ENCODE assay signal across 22 cellular contexts in the genomic region with DNA sequence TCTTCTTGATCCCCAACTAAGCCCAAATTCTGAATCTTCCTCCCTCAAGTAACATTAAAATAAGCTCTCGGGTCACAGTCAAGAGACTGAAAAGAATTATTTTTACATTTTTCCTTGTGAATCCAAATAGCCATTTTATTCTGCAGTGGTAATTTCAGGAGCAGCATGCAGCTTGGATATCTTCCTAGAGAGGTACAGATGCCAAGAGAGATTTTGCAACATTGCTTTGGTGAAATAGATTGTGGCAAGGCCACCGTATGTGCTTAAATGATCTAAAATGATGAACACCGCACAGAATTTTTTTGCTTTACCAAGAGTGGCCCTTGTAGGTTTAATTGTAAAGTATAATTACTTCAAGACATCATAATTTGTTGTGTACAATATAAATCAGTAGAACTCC.
DNase-seq lines count a peak whose midpoint lies in the region; ATAC-seq and TF ChIP-seq lines count a peak whose summit lies in the region.
"Had no signal": no experiment of that assay in that cellular context is flagged by ENCODE, and none has a peak within 500 bp of the region (broad histone marks: within the 10 kb centered on the region; RNA-seq: fewer than 3 reads in every experiment).

No MANE protein-coding gene starts in this region.

- H3K4me1 ChIP-seq in heart right ventricle (peaks cover 8 to 67% (median 47%) of the 10 kb centered on the region in 9 donors), right cardiac atrium (ENCODE audit: control insufficient read depth, insufficient read depth, low read length) (peaks cover 4% of the 10 kb centered on the region), vagina (peaks cover 7% of the 10 kb centered on the region), thyroid gland (peaks cover 6 to 13% of the 10 kb centered on the region in 2 donors)
- H3K4me1 ChIP-seq: ascending aorta, esophagus squamous epithelium, sigmoid colon had no signal

- 58 to 62% methylated on average over 3 of the region's 3 CpGs for whole genome bisulfite sequencing in heart right ventricle, 2 donors
- 75% methylated on average over 3 of the region's 3 CpGs for WGBS in right cardiac atrium
- WGBS in thyroid gland, 2 donors: 70 to 88% methylated on average over 3 of the region's 3 CpGs

- no peak for TF ChIP-seq CTCF in heart right ventricle (IDR thresholded peaks at IDR 0.05)
- TF ChIP-seq CTCF in astrocyte of the cerebellum (IDR thresholded peaks at IDR 0.05; ENCODE audit: low read depth, low read length, missing control alignments): no peak
- no peak for TF ChIP-seq CTCF in vagina (IDR thresholded peaks at IDR 0.05)
- TF ChIP-seq CTCF in thyroid gland (IDR thresholded peaks at IDR 0.05): no peak

- H3K27me3 ChIP-seq in heart right ventricle (no peaks in the 10 kb centered on the region), right cardiac atrium (ENCODE audit: control insufficient read depth, insufficient read depth) (no peaks in the 10 kb centered on the region), vagina (no peaks in the 10 kb centered on the region), thyroid gland (no peaks in the 10 kb centered on the region)
- H3K27me3 ChIP-seq: ascending aorta had no signal

- H3K36me3 ChIP-seq in heart right ventricle: no peaks in the 10 kb centered on the region
- no peaks in the 10 kb centered on the region for H3K36me3 ChIP-seq in vagina
- H3K36me3 ChIP-seq in thyroid gland: no peaks in the 10 kb centered on the region
- H3K36me3 ChIP-seq: ascending aorta, esophagus squamous epithelium, sigmoid colon had no signal

- no peak for ATAC-seq in heart right ventricle
- ATAC-seq in right cardiac atrium: no peak
- peak; percentile 93 for ATAC-seq in left lobe of liver
- ATAC-seq: activated CD8-positive, alpha-beta T cell treated with anti-CD3 and anti-CD28 coated beads, Interleukin-2, amount 10 ng/mL, durations not matched to agents 7 days and 5 days; activated T-cell treated with anti-CD3 and anti-CD28 coated beads, Interleukin-2, amount 50 U/mL, for 4 hours; naive thymus-derived CD4-positive, alpha-beta T cell had no signal

- H3K4me3 ChIP-seq in heart right ventricle: no peak overlapping the region
- H3K4me3 ChIP-seq in right cardiac atrium (ENCODE audit: low read length): no peak overlapping the region
- no peak overlapping the region for H3K4me3 ChIP-seq in astrocyte of the cerebellum (ENCODE audit: low read depth, low read length)
- H3K4me3 ChIP-seq in vagina: no peak overlapping the region
- H3K4me3 ChIP-seq in thyroid gland (replicated peaks in 1 of 3): no peak overlapping the region
- H3K4me3 ChIP-seq: ascending aorta, esophagus squamous epithelium, sigmoid colon had no signal

- H3K9me3 ChIP-seq in heart right ventricle (peaks cover 0 to 6% (median 2%) of the 10 kb centered on the region in 11 donors), right cardiac atrium (ENCODE audit: control insufficient read depth, low read length) (no peaks in the 10 kb centered on the region), vagina (no peaks in the 10 kb centered on the region), thyroid gland (no peaks in the 10 kb centered on the region)
- H3K9me3 ChIP-seq: ascending aorta, sigmoid colon had no signal

- in situ Hi-C loops in astrocyte of the cerebellum (cut with HindIII; ENCODE audit: low sequenced_read_pairs): no loop called here

- intact Hi-C loops in heart right ventricle (cut with DNase I) (loop anchor here in 7 of 10 donors (2.0 to 10.0 kb wide), 13 partner anchors 15 to 424 kb away; partner anchors contain the start of gene IRX3 (in 5 of the 7)), right cardiac atrium (cut with DNase I) (loop anchor here in 1 of 4 donors (10.0 kb wide), 1 partner anchor 219 kb away; the partner anchor contains the start of gene IRX3), vagina (cut with DNase I) (no loop called here), thyroid gland (cut with DNase I) (no loop called here)

- H3K27ac ChIP-seq in heart right ventricle (peak overlapping the region in 9 of 10 donors; percentile 3 to 81 (median 63)), right cardiac atrium (ENCODE audit: low read length) (no peak overlapping the region), vagina (peak overlapping the region; percentile 44), thyroid gland (no peak overlapping the region)
- H3K27ac ChIP-seq: ascending aorta, esophagus squamous epithelium, sigmoid colon had no signal

- TF ChIP-seq POLR2A in vagina (IDR thresholded peaks at IDR 0.05): no peak
- TF ChIP-seq POLR2A in thyroid gland (IDR thresholded peaks at IDR 0.05): no peak

- DNase-seq in heart right ventricle (no peak), right cardiac atrium (no peak), astrocyte of the cerebellum (ENCODE audit: low read depth) (peak; percentile 53), left lobe of liver (ENCODE audit: low spot score) (no peak), vagina (ENCODE audit: extremely low spot score in 2 of 2) (no peak), thyroid gland (no peak), NCI-H2029 treated with DMSO at 0.1 percent for 48 hours (lab: John Stamatoyannopoulos, UW) (no peak), SW 1271 (lab: John Stamatoyannopoulos, UW) (no peak)
- DNase-seq: activated CD4-positive, CD25-positive, alpha-beta regulatory T cell treated with anti-CD3 and anti-CD28 coated beads, Interleukin-2, amount 50 U/mL, for 72 hours; activated CD8-positive, alpha-beta T cell treated with anti-CD3 and anti-CD28 coated beads, Interleukin-2, amount 10 ng/mL, durations not matched to agents 7 days and 5 days; activated naive CD4-positive, alpha-beta T cell treated with anti-CD3 and anti-CD28 coated beads, Interleukin-2, amount 50 U/mL, for 16 hours; activated T-cell treated with anti-CD3 and anti-CD28 coated beads, Interleukin-2, amount 50 U/mL, for 4 hours; CD4-positive, CD25-positive, alpha-beta regulatory T cell; DMS53; esophagus squamous epithelium; HCEC 1CT; mammary epithelial cell; naive thymus-derived CD4-positive, alpha-beta T cell; NCI-H1092; NCI-H2081 treated with DMSO at 0.1 percent for 48 hours; sigmoid colon had no signal

Comparison
In these comparisons a context has a peak if more than half of its experiments do, and no peak if none do; other contexts are left out.
1. H3K27ac ChIP-seq: peak in heart right ventricle (9 of 10) and vagina (single experiment); none in right cardiac atrium (single experiment) and thyroid gland (0 of 3).
2. intact Hi-C loops: an anchor here in heart right ventricle (2.0 to 10.0 kb wide); none called in vagina and thyroid gland.